ENCODE assay signal across 1 cellular context in genomic region chr3:43690400-43691119, GRCh38.
A peak's percentile ranks its signal among the peaks of the same experiment; 100 is the strongest.
TF ChIP-seq lines count a peak whose summit lies in the region.

Gene ABHD5, plus strand, starts transcription at chr3:43690938. Its CDS starts 55 bp downstream, at chr3:43690993.

TF ChIP-seq in HepG2, 621 proteins besides CTCF, POLR2A, EP300 and RAD21 (continued from another document and continues in another):
- TF ChIP-seq HINFP (CRISPR knock-in tag; IDR thresholded peaks at IDR 0.05; ENCODE audit: low read depth) (peak; percentile 96), ZNF724P (CRISPR knock-in tag; IDR thresholded peaks at IDR 0.05; ENCODE audit: borderline replicate concordance) (peak; percentile 87; the same call in 1 of the 2 replicates), ZNF737 (CRISPR knock-in tag; IDR thresholded peaks at IDR 0.05; ENCODE audit: borderline replicate concordance) (no peak), ZNF773 (CRISPR knock-in tag; IDR thresholded peaks at IDR 0.05; ENCODE audit: borderline replicate concordance) (peak; percentile 79; the same call in 1 of the 2 replicates), ZNF275 (CRISPR knock-in tag; IDR thresholded peaks at IDR 0.05; ENCODE audit: borderline replicate concordance) (peak; percentile 72; the same call in 1 of the 2 replicates), DDIT3 (CRISPR knock-in tag; IDR thresholded peaks at IDR 0.05) (no peak), HNRNPH1 (optimal IDR thresholded peaks at IDR 0.05; ENCODE audit: low read depth, low read length) (no peak), ESRRA (CRISPR knock-in tag; IDR thresholded peaks at IDR 0.05; ENCODE audit: low read depth) (peak; percentile 65; the same call in 1 of the 2 replicates), TBP (CRISPR knock-in tag; IDR thresholded peaks at IDR 0.05) (no peak), MIXL1 (CRISPR knock-in tag; IDR thresholded peaks at IDR 0.05) (peak; percentile 35; the same call in 1 of the 2 replicates), KLF12 (CRISPR knock-in tag; IDR thresholded peaks at IDR 0.05; ENCODE audit: borderline replicate concordance) (no peak), ATRX (CRISPR knock-in tag; IDR thresholded peaks at IDR 0.05; ENCODE audit: borderline replicate concordance) (no peak), ZSCAN9 (CRISPR knock-in tag; IDR thresholded peaks at IDR 0.05; ENCODE audit: borderline replicate concordance) (peak; percentile 67), BRF2 (CRISPR knock-in tag; IDR thresholded peaks at IDR 0.05) (peak; percentile 95), SPEN (CRISPR knock-in tag; IDR thresholded peaks at IDR 0.05; ENCODE audit: low read depth) (peak; percentile 82; the same call in 1 of the 2 replicates), THAP11 (CRISPR knock-in tag; IDR thresholded peaks at IDR 0.05) (peak; percentile 69), MXD3 (CRISPR knock-in tag; IDR thresholded peaks at IDR 0.05) (peak; percentile 95), NPAS2 (CRISPR knock-in tag; IDR thresholded peaks at IDR 0.05; ENCODE audit: borderline replicate concordance) (0 out of 2 replicates have a peak, but pooled peaks have one; percentile 23), NFAT5 (CRISPR knock-in tag; IDR thresholded peaks at IDR 0.05) (peak; percentile 83; the same call in 1 of the 2 replicates), RARA (CRISPR knock-in tag; IDR thresholded peaks at IDR 0.05) (peak; percentile 16; the same call in 1 of the 2 replicates), GABPB1 (CRISPR knock-in tag; IDR thresholded peaks at IDR 0.05) (peak; percentile 75), HOXA9 (CRISPR knock-in tag; IDR thresholded peaks at IDR 0.05; ENCODE audit: borderline replicate concordance) (no peak; the same call in 1 of the 2 replicates), ZNF3 (CRISPR knock-in tag; IDR thresholded peaks at IDR 0.05) (0 out of 2 replicates have a peak, but pooled peaks have one; percentile 60), SRY (CRISPR knock-in tag; IDR thresholded peaks at IDR 0.05) (no peak; the same call in 1 of the 2 replicates), PLRG1 (conservative IDR thresholded peaks at IDR 0.05) (no peak), PRDM15 (CRISPR knock-in tag; IDR thresholded peaks at IDR 0.05) (no peak), ZBTB43 (CRISPR knock-in tag; conservative IDR thresholded peaks at IDR 0.05) (no peak; the same call in 1 of the 2 replicates), MEIS1 (CRISPR knock-in tag; IDR thresholded peaks at IDR 0.05; ENCODE audit: borderline replicate concordance) (no peak; the same call in 1 of the 2 replicates), MLXIP (CRISPR knock-in tag; IDR thresholded peaks at IDR 0.05; ENCODE audit: borderline replicate concordance) (0 out of 2 replicates have a peak, but pooled peaks have one; percentile 17), MNT (IDR thresholded peaks at IDR 0.05) (no peak), ZNF260 (CRISPR knock-in tag; IDR thresholded peaks at IDR 0.05; ENCODE audit: borderline replicate concordance, low read depth) (no peak), PHF21A (CRISPR knock-in tag; IDR thresholded peaks at IDR 0.05) (peak; percentile 65; the same call in 1 of the 2 replicates), ZMAT5 (CRISPR knock-in tag; IDR thresholded peaks at IDR 0.05; ENCODE audit: borderline replicate concordance, low read depth) (no peak), GLMP (CRISPR knock-in tag; IDR thresholded peaks at IDR 0.05; ENCODE audit: borderline replicate concordance) (no peak), NBN (conservative IDR thresholded peaks at IDR 0.05) (no peak)
